In genomic region chr4:38309471-38309870, GRCh38 we compare ENCODE assay signal across 1 cellular context.
TF ChIP-seq lines count a peak whose summit lies in the region.

No MANE protein-coding gene starts in this region.

TF ChIP-seq in HepG2, 621 proteins besides CTCF, POLR2A, EP300 and RAD21 (continued from another document):
- TF ChIP-seq ZNF101 (CRISPR knock-in tag; IDR thresholded peaks at IDR 0.05; ENCODE audit: borderline replicate concordance, low read depth) (no peak), POGK (CRISPR knock-in tag; conservative IDR thresholded peaks at IDR 0.05) (no peak)
